ENCODE assay signal across 8 cellular contexts in genomic region chr13:29849071-29849541, GRCh38. TPM values are rescaled to one million over a fixed set of nuclear protein-coding genes. Genes with fewer than 3 reads are reported as not detected.
DNase-seq lines count a peak whose midpoint lies in the region; ATAC-seq and TF ChIP-seq lines count a peak whose summit lies in the region.

No MANE protein-coding gene starts in this region.

- H3K4me3 ChIP-seq in MM.1S (ENCODE audit: low read length): peak overlapping the region; percentile 76
- H3K4me3 ChIP-seq in WI38 (ENCODE audit: low read depth, low read length): peak overlapping the region; percentile 96
- H3K4me3 ChIP-seq in naive thymus-derived CD4-positive, alpha-beta T cell (ENCODE audit: low read length): peak overlapping the region; percentile 78

- H3K79me2 ChIP-seq in MM.1S (ENCODE audit: low read length): peaks cover 7% of the 10 kb centered on the region; the same call in 1 of the 2 replicates

- H3K27ac Mint-ChIP-seq in naive thymus-derived CD4-positive, alpha-beta T cell: peak overlapping the region; percentile 90 to 98 (median 93)

- H3K36me3 Mint-ChIP-seq in naive thymus-derived CD4-positive, alpha-beta T cell: peaks cover 0 to 7% (median 0%) of the 10 kb centered on the region in 5 donors

- peak; percentile 68 for DNase-seq in ELR (ENCODE audit: low read depth)
- DNase-seq in MM.1S: peak; percentile 10
- DNase-seq in erythroblast (lab: John Stamatoyannopoulos, UW): peak; percentile 38 to 46
- DNase-seq in naive thymus-derived CD4-positive, alpha-beta T cell: peak in 6 of 9 donors; percentile 21 to 40 (median 33)
- no peak for DNase-seq in GM19238 (ENCODE audit: insufficient read length, low spot score)
- no peak for DNase-seq in NCI-H1436 treated with DMSO at 0.1 percent for 48 hours (lab: John Stamatoyannopoulos, UW)

- H2AFZ ChIP-seq in MM.1S (ENCODE audit: low read length): peak overlapping the region; percentile 75

- no peaks in the 10 kb centered on the region for H3K4me1 ChIP-seq in MM.1S (ENCODE audit: low read length)
- peaks cover 11 to 13% of the 10 kb centered on the region in 2 donors for H3K4me1 ChIP-seq in naive thymus-derived CD4-positive, alpha-beta T cell (ENCODE audit: control insufficient read depth in 2 of 2, insufficient read depth in 2 of 2, low read length in 2 of 2)

- ATAC-seq in naive thymus-derived CD4-positive, alpha-beta T cell: peak; percentile 9
- no peak for ATAC-seq in HG03196 (IDR thresholded peaks at IDR 0.05; ENCODE audit: unreplicated experiment)

- TF ChIP-seq POLR2A in erythroblast (IDR thresholded peaks at IDR 0.05; ENCODE audit: low read length): no peak

- peaks cover 0 to 1% (median 0%) of the 10 kb centered on the region in 11 donors for H3K9me3 Mint-ChIP-seq in naive thymus-derived CD4-positive, alpha-beta T cell

- peak overlapping the region; percentile 68; the same call in 1 of the 2 replicates for H3K9ac ChIP-seq in MM.1S (ENCODE audit: low read length)

- intact Hi-C loops in naive thymus-derived CD4-positive, alpha-beta T cell (cut with micrococcal nuclease): loop anchor here (1.0 to 5.0 kb wide), 8 partner anchors 75 to 893 kb away; no protein-coding TSS in a partner anchor

- no peaks in the 10 kb centered on the region for H4K20me1 ChIP-seq in MM.1S (ENCODE audit: insufficient read depth, low read length)

- H3K4me3 Mint-ChIP-seq in naive thymus-derived CD4-positive, alpha-beta T cell: peak overlapping the region; percentile 91 to 99 (median 96)

- no peaks in the 10 kb centered on the region for H3K36me3 ChIP-seq in MM.1S (replicated peaks; ENCODE audit: insufficient read depth, low read length)
- peaks cover 0 to 10% (median 0%) of the 10 kb centered on the region in 3 experiments for H3K36me3 ChIP-seq in naive thymus-derived CD4-positive, alpha-beta T cell (ENCODE audit: control insufficient read depth in 2 of 3, insufficient read depth in 3 of 3, low read length in 3 of 3)

- CTCF ChIA-PET in naive thymus-derived CD4-positive, alpha-beta T cell (lab: Charles Lee): interaction anchor here (0.8 to 2.8 kb wide), 4 partner anchors 75 to 265 kb away, joined by 3 to 29 read pairs (median 4); no protein-coding TSS in a partner anchor

- no peak overlapping the region; the same call in 1 of the 2 replicates for H3K27ac ChIP-seq in MM.1S (ENCODE audit: low read length)
- peak overlapping the region; percentile 98 for H3K27ac ChIP-seq in naive thymus-derived CD4-positive, alpha-beta T cell (ENCODE audit: low read depth, low read length)

- peak overlapping the region; percentile 78 for H3K4me2 ChIP-seq in MM.1S (ENCODE audit: low read depth, low read length)

- POLR2A ChIA-PET in naive thymus-derived CD4-positive, alpha-beta T cell (lab: Charles Lee): interaction anchor here (0.7 to 5.4 kb wide), 11 partner anchors 25 to 768 kb away, joined by 3 to 64 read pairs (median 4); partner anchors contain the start of gene USPL1

- no peaks in the 10 kb centered on the region for H3K9me3 ChIP-seq in MM.1S (replicated peaks; ENCODE audit: insufficient read depth, low read length)
- no peaks in the 10 kb centered on the region for H3K9me3 ChIP-seq in naive thymus-derived CD4-positive, alpha-beta T cell (ENCODE audit: control insufficient read depth in 2 of 3, low read length in 3 of 3)

- peaks cover 0 to 1% (median 0%) of the 10 kb centered on the region in 5 donors for H3K27me3 Mint-ChIP-seq in naive thymus-derived CD4-positive, alpha-beta T cell

- H3K9me2 ChIP-seq in MM.1S (replicated peaks; ENCODE audit: insufficient read depth, low read length): no peaks in the 10 kb centered on the region

- H3F3A ChIP-seq in MM.1S (ENCODE audit: insufficient read depth, low read length): no peaks in the 10 kb centered on the region

- no peaks in the 10 kb centered on the region for H3K27me3 ChIP-seq in MM.1S (replicated peaks; ENCODE audit: insufficient read depth, low read length)
- H3K27me3 ChIP-seq in naive thymus-derived CD4-positive, alpha-beta T cell (ENCODE audit: control insufficient read depth in 2 of 2, insufficient read depth in 2 of 2, low read length in 2 of 2): no peaks in the 10 kb centered on the region

- peaks cover 14 to 48% (median 37%) of the 10 kb centered on the region in 7 donors for H3K4me1 Mint-ChIP-seq in naive thymus-derived CD4-positive, alpha-beta T cell

- TF ChIP-seq CTCF in MM.1S (IDR thresholded peaks at IDR 0.05; ENCODE audit: low read length): no peak
- TF ChIP-seq CTCF in WI38 (IDR thresholded peaks at IDR 0.05; ENCODE audit: low read depth, low read length): no peak

RNA-seq across cellular contexts. Expression of gene UBL3, which starts 1.3 kb away (rescaled TPM):
- total RNA-seq in naive thymus-derived CD4-positive, alpha-beta T cell: 10 to 100 TPM; 12.7 to 34.5 (median 28.9) TPM
- polyA plus RNA-seq in naive thymus-derived CD4-positive, alpha-beta T cell: 10 to 100 TPM; 27.3 to 30.8 TPM

Comparison
In these comparisons a context has a peak if more than half of its experiments do, and no peak if none do; other contexts are left out.
1. DNase-seq: peak in ELR (single experiment), MM.1S (single experiment), erythroblast (2 of 2) and naive thymus-derived CD4-positive, alpha-beta T cell (6 of 9); none in GM19238 (single experiment) and NCI-H1436 treated with DMSO at 0.1 percent for 48 hours (single experiment).
2. Peak in every context shown above with its lines, with median percentiles within 50 percentile points of each other: H3K4me3 ChIP-seq.